ENCODE assay signal across 11 cellular contexts in genomic region chr11:126357055-126357962, GRCh38. TPM values are rescaled to one million over a fixed set of nuclear protein-coding genes. Genes with fewer than 3 reads are reported as not detected.
A peak's percentile ranks its signal among the peaks of the same experiment; 100 is the strongest.
DNase-seq lines count a peak whose midpoint lies in the region; ATAC-seq and TF ChIP-seq lines count a peak whose summit lies in the region.
"Had no signal": no experiment of that assay in that cellular context is flagged by ENCODE, and none has a peak within 500 bp of the region (broad histone marks: within the 10 kb centered on the region; RNA-seq: fewer than 3 reads in every experiment).

No MANE protein-coding gene starts in this region.

- H3K4me3 ChIP-seq in heart left ventricle (peak overlapping the region in 11 of 12 donors; percentile 64 to 97 (median 73)), cardiac fibroblast (replicated peaks in 1 of 2; ENCODE audit: low read depth in 2 of 2, low read length in 2 of 2) (peak overlapping the region; percentile 75 to 87), muscle layer of duodenum (ENCODE audit: low read depth in 1 of 2, low read length in 2 of 2) (peak overlapping the region; percentile 51 to 89), uterus (peak overlapping the region in 1 of 2 donors; percentile 48)
- H3K4me3 ChIP-seq: mucosa of descending colon had no signal

- DNase-seq in heart left ventricle (peak in 2 of 5 donors; percentile 47 to 54), left cardiac atrium (no peak), cardiac fibroblast (ENCODE audit: low read depth in 2 of 2) (no peak), uterus (no peak), germinal center (ENCODE audit: low spot score) (no peak), dermis blood vessel endothelial cell (no peak)
- DNase-seq: activated naive CD4-positive, alpha-beta T cell; NCI-H226 had no signal

- H3K36me3 ChIP-seq in heart left ventricle: no peaks in the 10 kb centered on the region
- no peaks in the 10 kb centered on the region for H3K36me3 ChIP-seq in muscle layer of duodenum (ENCODE audit: control insufficient read depth in 1 of 2, insufficient read depth in 2 of 2, low read length in 2 of 2)
- H3K36me3 ChIP-seq in uterus: no peaks in the 10 kb centered on the region

- 48 to 55% (median 52%) methylated on average over 17 of the region's 17 CpGs for WGBS in heart left ventricle, 4 donors

- H3K27me3 ChIP-seq in heart left ventricle: no peaks in the 10 kb centered on the region
- no peaks in the 10 kb centered on the region for H3K27me3 ChIP-seq in muscle layer of duodenum (ENCODE audit: low read depth, low read length)
- H3K27me3 ChIP-seq in uterus: no peaks in the 10 kb centered on the region

- peak overlapping the region; percentile 69 to 94 (median 84) for H3K27ac ChIP-seq in heart left ventricle
- peak overlapping the region; percentile 4 for H3K27ac ChIP-seq in muscle layer of duodenum (ENCODE audit: low read length)
- peak overlapping the region; percentile 73 to 83 for H3K27ac ChIP-seq in uterus

- H3K4me1 ChIP-seq in heart left ventricle (peaks cover 5 to 90% (median 59%) of the 10 kb centered on the region in 12 donors), muscle layer of duodenum (ENCODE audit: control insufficient read depth in 1 of 2, insufficient read depth in 2 of 2, low read length in 2 of 2) (peaks cover 10 to 53% of the 10 kb centered on the region in 2 donors), uterus (peaks cover 0 to 6% of the 10 kb centered on the region in 2 donors)

- no peak for TF ChIP-seq POLR2A in heart left ventricle (IDR thresholded peaks at IDR 0.05)
- no peak for TF ChIP-seq POLR2A in uterus (IDR thresholded peaks at IDR 0.05)

- TF ChIP-seq CTCF in heart left ventricle (IDR thresholded peaks at IDR 0.05): no peak
- TF ChIP-seq CTCF in cardiac fibroblast (IDR thresholded peaks at IDR 0.05; ENCODE audit: low read depth, low read length): no peak
- TF ChIP-seq CTCF in uterus (IDR thresholded peaks at IDR 0.05): no peak

- H3K9me3 ChIP-seq in heart left ventricle: no peaks in the 10 kb centered on the region
- no peaks in the 10 kb centered on the region for H3K9me3 ChIP-seq in muscle layer of duodenum (ENCODE audit: control insufficient read depth in 1 of 2, low read length in 2 of 2)
- no peaks in the 10 kb centered on the region for H3K9me3 ChIP-seq in uterus
- H3K9me3 ChIP-seq: mucosa of descending colon had no signal

- ATAC-seq in heart left ventricle (no peak), left cardiac atrium (no peak), HG03097 (IDR thresholded peaks at IDR 0.05; ENCODE audit: low FRiP score, unreplicated experiment) (no peak)

- intact Hi-C loops in heart left ventricle (cut with DNase I): loop anchor here in 8 of 10 donors (2.0 to 10.0 kb wide), 8 partner anchors 35 to 60 kb away; no protein-coding TSS in a partner anchor
- intact Hi-C loops in left cardiac atrium (cut with DNase I): loop anchor here in 1 of 2 donors (5.0 kb wide), 2 partner anchors 35 to 60 kb away; no protein-coding TSS in a partner anchor
- intact Hi-C loops in uterus (cut with DNase I; ENCODE audit: low total_unique reads): no loop called here

RNA-seq across cellular contexts. Expression of gene ST3GAL4, which starts 1.8 kb away (rescaled TPM):
- 10 to 100 TPM; 30.6 to 88.5 (median 59.8) TPM for total RNA-seq in heart left ventricle
- 100 to 1,000 TPM in 1 of 2 donors, 10 to 100 TPM in 1; 66.1 to 168 TPM for polyA plus RNA-seq in heart left ventricle
- 100 to 1,000 TPM in 1 of 2 donors, 10 to 100 TPM in 1; 57.1 to 109 TPM for total RNA-seq in left cardiac atrium
- total RNA-seq in uterus: 10 to 100 TPM; 11.8 to 53.3 (median 34.8) TPM
- total RNA-seq in dermis blood vessel endothelial cell: 15.8 and 16.1 TPM in 2 replicates

RNA-seq across cellular contexts. Expression of gene DCPS, which starts 53.4 kb away (rescaled TPM):
- total RNA-seq in heart left ventricle: 10 to 100 TPM in 5 of 9 donors, 1 to 10 TPM in 4; 7.7 to 15.5 (median 11.1) TPM
- 10 to 100 TPM in 1 of 2 donors, 1 to 10 TPM in 1; 8.1 to 18.9 TPM for polyA plus RNA-seq in heart left ventricle
- total RNA-seq in left cardiac atrium: 10 to 100 TPM; 11.3 to 13.1 TPM
- total RNA-seq in uterus: 10 to 100 TPM in 3 of 4 donors, 1 to 10 TPM in 1; 6.4 to 19.7 (median 13.0) TPM
- total RNA-seq in dermis blood vessel endothelial cell: 6.6 and 11.4 TPM in 2 replicates

Comparison
In these comparisons a context has a peak if more than half of its experiments do, and no peak if none do; other contexts are left out.
1. H3K27ac ChIP-seq: peak in every context shown above with its lines; median percentile 84 in heart left ventricle; 78 in uterus; 4 in muscle layer of duodenum.